ENCODE assay signal across 22 cellular contexts in the genomic region with DNA sequence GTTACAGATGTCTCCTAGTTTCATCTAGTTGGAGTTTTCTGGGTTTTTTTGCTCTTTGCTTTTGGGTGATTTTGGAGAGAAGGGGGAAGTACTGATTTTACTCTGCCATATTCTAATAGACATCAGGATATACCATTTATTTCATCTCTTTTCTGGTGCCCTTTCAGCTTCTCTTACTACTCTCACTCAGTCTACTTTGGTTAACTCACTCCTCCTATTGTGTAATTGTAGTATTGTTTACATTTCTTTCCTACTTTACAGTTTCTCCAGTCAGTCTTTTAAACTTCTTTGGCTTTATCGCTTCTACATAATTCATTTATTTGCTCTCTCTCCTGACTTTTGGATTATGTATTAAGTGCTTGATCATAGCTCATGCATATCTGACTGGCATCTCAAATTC.
"Had no signal": no experiment of that assay in that cellular context is flagged by ENCODE, and none has a peak within 500 bp of the region (broad histone marks: within the 10 kb centered on the region; RNA-seq: fewer than 3 reads in every experiment).

No MANE protein-coding gene starts in this region.

- H3K27ac ChIP-seq: KMS-11, SJSA1, SK-N-MC had no signal

- H3K27me3 ChIP-seq: SJSA1 had no signal

- ATAC-seq: HepG2, K562 had no signal

- H3K9me3 ChIP-seq: SJSA1 had no signal

- H3K9me3 Mint-ChIP-seq: IgD-negative memory B cell had no signal

- H3K9ac ChIP-seq: KMS-11 had no signal

- H3K27me3 Mint-ChIP-seq: IgD-negative memory B cell had no signal

- H3K4me2 ChIP-seq: KMS-11 had no signal

- H3K4me3 ChIP-seq: K562, SJSA1, SK-N-MC had no signal

- DNase-seq: MV-4-11, NCI-H1048, NCI-H1105, NCI-H1417, NCI-H1436 treated with DMSO at 0.1 percent for 48 hours, NCI-H1694, NCI-H187 treated with DMSO at 0.1 percent for 48 hours, NCI-H2029 treated with DMSO at 0.1 percent for 48 hours, NCI-H2107, NCI-H2227 treated with DMSO at 0.1 percent for 48 hours, NCI-H524, NCI-H526 treated with DMSO at 0.1 percent for 48 hours, NCI-H748 treated with DMSO at 0.1 percent for 48 hours, Right ventricle myocardium superior, RPMI8226, SIG-M5 had no signal

- H3K36me3 ChIP-seq: SJSA1 had no signal
